Comparison of ENCODE assay signal across 22 cellular contexts in genomic region chr15:50231761-50232160, GRCh38.
"Had no signal": no experiment of that assay in that cellular context is flagged by ENCODE, and none has a peak within 500 bp of the region (broad histone marks: within the 10 kb centered on the region; RNA-seq: fewer than 3 reads in every experiment).

No MANE protein-coding gene starts in this region.

- H3K27ac ChIP-seq: brain microvascular endothelial cell, colonic mucosa, epithelial cell of prostate had no signal

- H3K9me3 ChIP-seq: colonic mucosa had no signal

- H3K36me3 ChIP-seq: brain microvascular endothelial cell, colonic mucosa had no signal

- H3K4me3 ChIP-seq: colonic mucosa had no signal

- DNase-seq: activated CD4-positive, alpha-beta T cell treated with anti-CD3 and anti-CD28 coated beads for 1 hour; activated CD4-positive, alpha-beta T cell treated with anti-CD3 and anti-CD28 coated beads for 4 hours; activated CD4-positive, alpha-beta T cell treated with anti-CD3 and anti-CD28 coated beads, Interleukin-2, amount 50 U/mL, for 1 hour; activated CD4-positive, alpha-beta T cell treated with anti-CD3 and anti-CD28 coated beads, Interleukin-2, amount 50 U/mL, for 48 hours; activated CD8-positive, alpha-beta memory T cell treated with anti-CD3 and anti-CD28 coated beads for 24 hours; activated CD8-positive, alpha-beta T cell treated with anti-CD3 and anti-CD28 coated beads for 36 hours; activated effector memory CD4-positive, alpha-beta T cell treated with Interleukin-2 at 50 U/mL for 16 hours; activated gamma-delta T cell treated with Interleukin-2 at 50 U/mL for 16 hours; activated naive CD4-positive, alpha-beta T cell treated with anti-CD3 and anti-CD28 coated beads, Interleukin-2, amount 50 U/mL, for 16 hours; activated naive CD4-positive, alpha-beta T cell treated with Interleukin-2 at 50 U/mL for 16 hours; activated T-cell treated with anti-CD3 and anti-CD28 coated beads, Interleukin-2, amount 50 U/mL, for 4 hours; amniotic stem cell; anterior cingulate cortex; brain microvascular endothelial cell; cerebellar nuclear complex; colonic mucosa; effector CD8-positive, alpha-beta T cell; foreskin fibroblast; head of caudate nucleus; hippocampal formation; T-helper 2 cell had no signal

- H3K27me3 ChIP-seq: brain microvascular endothelial cell, colonic mucosa had no signal
